ENCODE assay signal across 26 cellular contexts in genomic region chr2:69995511-69995910, GRCh38.
"Had no signal": no experiment of that assay in that cellular context is flagged by ENCODE, and none has a peak within 500 bp of the region (broad histone marks: within the 10 kb centered on the region; RNA-seq: fewer than 3 reads in every experiment).

No MANE protein-coding gene starts in this region.

- H3K27ac ChIP-seq: ascending aorta, breast epithelium, esophagus muscularis mucosa, lower lobe of right lung, tibial nerve, vagina had no signal

- H3K4me1 ChIP-seq: ascending aorta, breast epithelium, esophagus muscularis mucosa, lower lobe of right lung, tibial nerve, vagina had no signal

- FAIRE-seq: endothelial cell of umbilical vein had no signal

- H3K4me1 Mint-ChIP-seq: activated B cell treated with CpG ODN at 0.5 μM for 24 hours had no signal

- H3K27me3 Mint-ChIP-seq: activated B cell treated with CpG ODN at 0.5 μM for 24 hours; activated CD8-positive, alpha-beta T cell treated with anti-CD3 and anti-CD28 coated beads for 36 hours; activated naive CD4-positive, alpha-beta T cell treated with anti-CD3 and anti-CD28 coated beads, Interleukin-2, amount 10 ng/mL, durations not matched to agents 7 days and 5 days; activated naive CD8-positive, alpha-beta T cell treated with anti-CD3 and anti-CD28 coated beads, Interleukin-2, amount 50 U/mL, for 24 hours; T-cell had no signal

- H3K9me3 ChIP-seq: ascending aorta, breast epithelium, esophagus muscularis mucosa, lower lobe of right lung, SK-N-SH, tibial nerve, vagina had no signal

- H3K27me3 ChIP-seq: ascending aorta, breast epithelium, esophagus muscularis mucosa, tibial nerve, vagina had no signal

- H3K36me3 ChIP-seq: breast epithelium had no signal

- ATAC-seq: activated CD8-positive, alpha-beta T cell treated with anti-CD3 and anti-CD28 coated beads for 36 hours; activated naive CD8-positive, alpha-beta T cell treated with anti-CD3 and anti-CD28 coated beads, Interleukin-2, amount 50 U/mL, for 24 hours; left cardiac atrium; lower lobe of right lung; T-cell had no signal

- H3K9me3 Mint-ChIP-seq: activated B cell treated with CpG ODN at 0.5 μM for 24 hours; activated CD8-positive, alpha-beta T cell treated with anti-CD3 and anti-CD28 coated beads for 36 hours; activated naive CD4-positive, alpha-beta T cell treated with anti-CD3 and anti-CD28 coated beads, Interleukin-2, amount 10 ng/mL, durations not matched to agents 7 days and 5 days; activated naive CD8-positive, alpha-beta T cell treated with anti-CD3 and anti-CD28 coated beads, Interleukin-2, amount 50 U/mL, for 24 hours; mesothelial cell of epicardium; nephron progenitor cell; T-cell had no signal

- H3K4me3 ChIP-seq: ascending aorta, breast epithelium, esophagus muscularis mucosa, lower lobe of right lung, tibial nerve, vagina had no signal

- H3K4me3 Mint-ChIP-seq: activated B cell treated with CpG ODN at 0.5 μM for 24 hours; activated CD8-positive, alpha-beta T cell treated with anti-CD3 and anti-CD28 coated beads for 36 hours; activated naive CD4-positive, alpha-beta T cell treated with anti-CD3 and anti-CD28 coated beads, Interleukin-2, amount 10 ng/mL, durations not matched to agents 7 days and 5 days; activated naive CD8-positive, alpha-beta T cell treated with anti-CD3 and anti-CD28 coated beads, Interleukin-2, amount 50 U/mL, for 24 hours; mesothelial cell of epicardium; nephron progenitor cell; T-cell had no signal

- DNase-seq: activated B cell treated with CpG ODN at 0.5 μM for 24 hours; activated CD4-positive, alpha-beta T cell treated with anti-CD3 and anti-CD28 coated beads for 4 hours; activated CD8-positive, alpha-beta T cell treated with anti-CD3 and anti-CD28 coated beads for 36 hours; activated naive CD4-positive, alpha-beta T cell treated with anti-CD3 and anti-CD28 coated beads, Interleukin-2, amount 10 ng/mL, durations not matched to agents 7 days and 5 days; activated naive CD8-positive, alpha-beta T cell treated with anti-CD3 and anti-CD28 coated beads, Interleukin-2, amount 50 U/mL, for 24 hours; cerebellar nuclear complex; effector CD4-positive, alpha-beta T cell; left cardiac atrium; lower lobe of right lung; nephron progenitor cell; occipital lobe; posterior cingulate gyrus; SK-N-SH; stimulated activated CD4-positive, alpha-beta T cell treated with anti-CD3 and anti-CD28 coated beads, Interleukin-12 subunit alpha, Interleukin-12 subunit beta, amount 100 ng/mL, for 4 hours; stimulated activated CD4-positive, alpha-beta T cell treated with anti-CD3 and anti-CD28 coated beads, Interleukin-1b, Interleukin-23, amount 100 ng/mL, for 48 hours; stimulated activated CD8-positive, alpha-beta memory T cell treated with anti-CD3 and anti-CD28 coated beads, Interleukin-4, amount 100 ng/mL, for 48 hours; stimulated activated naive CD4-positive, alpha-beta T cell; substantia nigra; T-cell had no signal

- H3K27ac Mint-ChIP-seq: activated B cell treated with CpG ODN at 0.5 μM for 24 hours; activated CD8-positive, alpha-beta T cell treated with anti-CD3 and anti-CD28 coated beads for 36 hours; activated naive CD4-positive, alpha-beta T cell treated with anti-CD3 and anti-CD28 coated beads, Interleukin-2, amount 10 ng/mL, durations not matched to agents 7 days and 5 days; activated naive CD8-positive, alpha-beta T cell treated with anti-CD3 and anti-CD28 coated beads, Interleukin-2, amount 50 U/mL, for 24 hours; mesothelial cell of epicardium; nephron progenitor cell; T-cell had no signal
